ENCODE assay signal across 26 cellular contexts in the genomic region with DNA sequence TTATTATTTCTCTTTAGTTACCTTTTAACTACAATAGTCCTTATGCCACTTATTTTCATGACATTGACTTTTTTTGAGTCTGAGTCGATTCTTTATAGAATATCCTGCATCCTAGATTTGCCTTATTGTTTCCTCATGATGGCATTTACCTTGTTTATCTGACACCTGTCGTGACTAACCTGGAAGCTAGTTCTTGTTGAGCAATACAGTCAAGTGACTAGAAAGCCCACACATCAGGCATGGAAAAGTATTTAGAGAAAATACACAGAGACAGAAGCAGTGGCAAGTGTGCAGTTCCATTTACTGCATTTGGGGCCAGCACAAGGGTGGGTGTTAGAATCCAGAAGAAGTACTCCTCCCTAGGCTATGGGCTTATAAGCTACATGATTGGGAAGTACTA.
DNase-seq lines count a peak whose midpoint lies in the region; ATAC-seq, FAIRE-seq and TF ChIP-seq lines count a peak whose summit lies in the region.
"Had no signal": no experiment of that assay in that cellular context is flagged by ENCODE, and none has a peak within 500 bp of the region (broad histone marks: within the 10 kb centered on the region; RNA-seq: fewer than 3 reads in every experiment).

No MANE protein-coding gene starts in this region.

- TF ChIP-seq EP300 in transverse colon (IDR thresholded peaks at IDR 0.05; ENCODE audit: low read depth) = no peak

- peaks cover 13 to 18% of the 10 kb centered on the region in 2 experiments for H3K79me1 ChIP-seq in IMR-90 (ENCODE audit: low read depth in 1 of 2, low read length in 2 of 2)

- no peak overlapping the region for H4K91ac ChIP-seq in IMR-90 (ENCODE audit: insufficient read depth, low read depth, low read length)

- H2BK15ac ChIP-seq in IMR-90 (ENCODE audit: low read depth, low read length) = no peak overlapping the region

- no peak overlapping the region for H3K18ac ChIP-seq in IMR-90 (ENCODE audit: low read depth, low read length)

- dilution Hi-C loops in IMR-90 (cut with HindIII; ENCODE audit: low sequenced_read_pairs, unreplicated experiment) = no loop called here

- no peak for TF ChIP-seq POLR2A in IMR-90 (IDR thresholded peaks at IDR 0.05; ENCODE audit: low read depth, low read length)
- TF ChIP-seq POLR2A in transverse colon (IDR thresholded peaks at IDR 0.05) = no peak

- no peak for TF ChIP-seq CTCF in IMR-90 (conservative IDR thresholded peaks at IDR 0.05; ENCODE audit: low read depth, low read length)
- TF ChIP-seq CTCF in epithelial cell of esophagus (IDR thresholded peaks at IDR 0.05; ENCODE audit: insufficient read depth, low read depth, low read length, missing control alignments) = no peak
- TF ChIP-seq CTCF in coronary artery (IDR thresholded peaks at IDR 0.05) = no peak
- TF ChIP-seq CTCF in OCI-LY7 (conservative IDR thresholded peaks at IDR 0.05; ENCODE audit: low read length) = no peak
- TF ChIP-seq CTCF in transverse colon (IDR thresholded peaks at IDR 0.05) = no peak

- H2AK5ac ChIP-seq in IMR-90 (ENCODE audit: low read depth, low read length) = no peak overlapping the region

- no peak overlapping the region for H3K4ac ChIP-seq in IMR-90 (ENCODE audit: low read depth, low read length)

- H3K27me3 ChIP-seq in IMR-90 (ENCODE audit: control insufficient read depth, insufficient read depth, low read length) (no peaks in the 10 kb centered on the region), transverse colon (no peaks in the 10 kb centered on the region)
- H3K27me3 ChIP-seq: BE2C; BLaER1 treated with 17β-estradiol and CSF1 and Interleukin-3, amounts not matched to agents 10 nM and 100 nM had no signal

- intact Hi-C loops in IMR-90 (cut with micrococcal nuclease) = no loop called here
- intact Hi-C loops in OCI-LY7 (cut with micrococcal nuclease; ENCODE audit: unreplicated experiment) = no loop called here
- intact Hi-C loops in transverse colon (cut with DNase I; ENCODE audit: low total_unique reads) = no loop called here

- no peak for TF ChIP-seq RAD21 in IMR-90 (IDR thresholded peaks at IDR 0.05; ENCODE audit: low read length)

- CTCF ChIA-PET in IMR-90 (lab: Yijun Ruan, JAX) (interaction anchor here (1.2 kb wide), 1 partner anchor 14 kb away, joined by 3 read pairs; no protein-coding TSS in a partner anchor), OCI-LY7 (lab: Charles Lee; ENCODE audit: unreplicated experiment) (no interaction called here)

- no peak overlapping the region for H4K8ac ChIP-seq in IMR-90 (ENCODE audit: low read depth in 2 of 2, low read length in 2 of 2)

- POLR2A ChIA-PET in IMR-90 (lab: Charles Lee; ENCODE audit: unreplicated experiment) (no interaction called here), OCI-LY7 (lab: Charles Lee) (interaction anchor here (0.8 to 1.1 kb wide), 2 partner anchors 14 to 16 kb away, joined by 3 read pairs; no protein-coding TSS in a partner anchor)

- ATAC-seq in IMR-90 (ENCODE audit: low read depth) = no peak
- ATAC-seq: A549 had no signal

- H3K4me2 ChIP-seq in IMR-90 (ENCODE audit: low read depth, low read length) (no peak overlapping the region), OCI-LY7 (ENCODE audit: low read length) (no peak overlapping the region)
- H3K4me2 ChIP-seq: A549; BLaER1 treated with 17β-estradiol and CSF1 and Interleukin-3, amounts not matched to agents 10 nM and 100 nM had no signal

- H2AFZ ChIP-seq in IMR-90 (replicated peaks; ENCODE audit: low read length, poor library complexity) (no peak overlapping the region), OCI-LY7 (ENCODE audit: low read length) (no peak overlapping the region)

- no peak overlapping the region for H4K5ac ChIP-seq in IMR-90 (ENCODE audit: low read depth, low read length)

- peaks cover 28% of the 10 kb centered on the region for H3K36me3 ChIP-seq in IMR-90 (ENCODE audit: control insufficient read depth, insufficient read depth, low read length)
- H3K36me3 ChIP-seq in OCI-LY7 (ENCODE audit: insufficient read depth, low read length) = peaks cover 88% of the 10 kb centered on the region
- peaks cover 0 to 21% (median 9%) of the 10 kb centered on the region in 4 donors for H3K36me3 ChIP-seq in transverse colon
- H3K36me3 ChIP-seq: HAP-1 had no signal

- H3K27ac ChIP-seq in IMR-90 (ENCODE audit: insufficient read depth, low read length) (no peak overlapping the region), coronary artery (no peak overlapping the region), OCI-LY7 (ENCODE audit: low read depth, low read length, poor library complexity, severe bottlenecking) (no peak overlapping the region), transverse colon (no peak overlapping the region)
- H3K27ac ChIP-seq: A549; BLaER1 treated with 17β-estradiol and CSF1 and Interleukin-3, amounts not matched to agents 10 nM and 100 nM had no signal

- H3K9me2 ChIP-seq in OCI-LY7 (ENCODE audit: insufficient read depth, low read length) = no peaks in the 10 kb centered on the region

- H3K9ac ChIP-seq in IMR-90 (ENCODE audit: low read depth, low read length) = no peak overlapping the region
- H3K9ac ChIP-seq: BLaER1 treated with 17β-estradiol and CSF1 and Interleukin-3, amounts not matched to agents 10 nM and 100 nM had no signal

- H3K4me3 ChIP-seq in IMR-90 (ENCODE audit: insufficient read depth, low read depth, low read length) (no peak overlapping the region), epithelial cell of esophagus (ENCODE audit: low read length) (no peak overlapping the region), coronary artery (no peak overlapping the region), OCI-LY7 (ENCODE audit: low read depth, low read length, poor library complexity, severe bottlenecking) (no peak overlapping the region), transverse colon (no peak overlapping the region)
- H3K4me3 ChIP-seq: A549; BLaER1 treated with 17β-estradiol and CSF1 and Interleukin-3, amounts not matched to agents 10 nM and 100 nM; HAP-1 had no signal

- H4K20me1 ChIP-seq in IMR-90 (ENCODE audit: insufficient read depth, low read length) = peaks cover 5% of the 10 kb centered on the region; the same call in 1 of the 2 replicates
- H4K20me1 ChIP-seq in OCI-LY7 (ENCODE audit: insufficient read depth, low read length) = no peaks in the 10 kb centered on the region; the same call in 1 of the 2 replicates

- H3K9me1 ChIP-seq in IMR-90 (ENCODE audit: insufficient read depth, low read length) = peaks cover 4% of the 10 kb centered on the region; the same call in 1 of the 2 replicates

- peak overlapping the region; percentile 38 for H2BK5ac ChIP-seq in IMR-90 (ENCODE audit: low read depth, low read length, poor library complexity, severe bottlenecking)

- H3K56ac ChIP-seq in IMR-90 (ENCODE audit: extremely low read depth, insufficient read depth, low read length) = no peak overlapping the region

- in situ Hi-C loops in IMR-90 (cut with MboI; ENCODE audit: low sequenced_read_pairs) (no loop called here), transverse colon (cut with MboI; ENCODE audit: low pct_ligation_motif_present in 1 of 4, low pct_unique_long_range_greater_than_20kb in 1 of 4, low sequenced_read_pairs in 3 of 4) (no loop called here)

- no peak overlapping the region for H3K23ac ChIP-seq in IMR-90 (ENCODE audit: low read depth, low read length)

- no peak overlapping the region for H2BK20ac ChIP-seq in IMR-90 (ENCODE audit: low read depth, low read length)

- H3K79me2 ChIP-seq in OCI-LY7 (ENCODE audit: insufficient read depth, low read depth, low read length) = 0 out of 2 replicates have a peak, but pooled peaks cover 5% of the 10 kb centered on the region

- WGBS in IMR-90 (ENCODE audit: extremely low coverage in 2 of 2, insufficient read length in 1 of 2), 2 experiments = 100% methylated on average over 1 of the region's 2 CpGs; no CpG with 5 or more reads in 1 of the 2 experiments
- WGBS in transverse colon (ENCODE audit: low coverage in 1 of 2), 2 donors = 96 to 99% methylated on average over 2 of the region's 2 CpGs

- no peak for DNase-seq in IMR-90
- DNase-seq in epithelial cell of esophagus (ENCODE audit: low read depth) = peak; percentile 47
- DNase-seq in renal cortical epithelial cell (ENCODE audit: low read depth) = peak; percentile 28
- DNase-seq in coronary artery (ENCODE audit: low spot score) = no peak
- no peak for DNase-seq in OCI-LY7 (ENCODE audit: low spot score)
- DNase-seq in transverse colon = no peak
- DNase-seq: 8988T; ACHN; AML-193; BE2C; CD4-positive, alpha-beta T cell; CD8-positive, alpha-beta memory T cell; DMS 273 treated with DMSO at 0.1 percent for 48 hours; DMS79; EL; GF-D8; GOT3; HFFc6 had no signal

- no TSS peak for BruUV-seq in IMR-90 (replicated peaks; lab: Mats Ljungman, UMichigan)
- no TSS peak for BruUV-seq in OCI-LY7 (replicated peaks; lab: Mats Ljungman, UMichigan)

- no peaks in the 10 kb centered on the region for H3K4me1 ChIP-seq in IMR-90 (ENCODE audit: control insufficient read depth, insufficient read depth, low read length)
- no peaks in the 10 kb centered on the region for H3K4me1 ChIP-seq in OCI-LY7 (ENCODE audit: insufficient read depth, low read length, poor library complexity, severe bottlenecking)
- H3K4me1 ChIP-seq in transverse colon = no peaks in the 10 kb centered on the region
- H3K4me1 ChIP-seq: A549; BE2C; BLaER1 treated with 17β-estradiol and CSF1 and Interleukin-3, amounts not matched to agents 10 nM and 100 nM; HAP-1 had no signal

- no peak overlapping the region for H2BK120ac ChIP-seq in IMR-90 (ENCODE audit: low read depth, low read length)

- FAIRE-seq in islet of Langerhans (lab: Jason Lieb, UNC) = peak; percentile 13
- FAIRE-seq: A549, D721Med, GM12891, GM18507, H54 had no signal

- no peak overlapping the region for H2AK9ac ChIP-seq in IMR-90 (replicated peaks; ENCODE audit: low read depth, low read length, poor library complexity)

- H3K14ac ChIP-seq in IMR-90 (replicated peaks; ENCODE audit: low read depth, low read length) = no peak overlapping the region

- H3K9me3 ChIP-seq in IMR-90 (ENCODE audit: control insufficient read depth, insufficient read depth, low read length) = no peaks in the 10 kb centered on the region
- H3K9me3 ChIP-seq in OCI-LY7 (ENCODE audit: low read length) = no peaks in the 10 kb centered on the region
- no peaks in the 10 kb centered on the region for H3K9me3 ChIP-seq in transverse colon
- H3K9me3 ChIP-seq: BE2C, HAP-1 had no signal

TF ChIP-seq in IMR-90, 13 proteins besides CTCF, POLR2A, EP300 and RAD21:
- no peak for TF ChIP-seq CEBPB (IDR thresholded peaks at IDR 0.05; ENCODE audit: low read depth, low read length)
- TF ChIP-seq ELK1 (IDR thresholded peaks at IDR 0.05; ENCODE audit: borderline replicate concordance, low read depth, low read length) = no peak
- TF ChIP-seq CHD1 (IDR thresholded peaks at IDR 0.05; ENCODE audit: low read depth, low read length) = no peak

Comparison
In these comparisons a context has a peak if more than half of its experiments do, and no peak if none do; other contexts are left out.
1. DNase-seq: peak in epithelial cell of esophagus (single experiment) and renal cortical epithelial cell (single experiment); none in IMR-90 (single experiment), coronary artery (single experiment), OCI-LY7 (single experiment) and transverse colon (single experiment).